ENCODE assay signal across 9 cellular contexts in the genomic region with DNA sequence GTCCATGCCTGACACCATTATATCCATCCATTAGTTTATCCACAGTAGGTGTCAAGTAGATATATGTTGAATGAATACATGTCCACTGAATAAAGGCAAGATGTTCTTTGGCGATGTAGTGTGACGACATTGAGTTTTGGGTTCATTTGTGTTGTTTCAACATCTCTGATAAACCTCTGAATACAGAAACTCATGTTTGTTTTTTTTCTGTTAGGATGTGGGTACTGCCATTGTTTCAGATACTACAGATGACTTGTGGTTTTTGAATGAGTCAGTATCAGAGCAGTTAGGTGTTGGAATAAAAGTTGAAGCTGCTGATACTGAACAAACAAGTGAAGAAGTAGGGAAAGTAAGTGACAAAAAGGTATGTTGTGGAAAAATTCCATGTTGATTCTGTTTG. TPM values are rescaled to one million over a fixed set of nuclear protein-coding genes. Genes with fewer than 3 reads are reported as not detected.
DNase-seq lines count a peak whose midpoint lies in the region; ATAC-seq and TF ChIP-seq lines count a peak whose summit lies in the region.
"Had no signal": no experiment of that assay in that cellular context is flagged by ENCODE, and none has a peak within 500 bp of the region (broad histone marks: within the 10 kb centered on the region; RNA-seq: fewer than 3 reads in every experiment).

No MANE protein-coding gene starts in this region.

- peaks cover 60% of the 10 kb centered on the region for H3K4me1 Mint-ChIP-seq in CD8-positive, alpha-beta T cell (ENCODE audit: low read depth)
- H3K4me1 Mint-ChIP-seq in GM23338: no peaks in the 10 kb centered on the region; the same call in 2 of the 3 replicates
- peaks cover 48% of the 10 kb centered on the region for H3K4me1 Mint-ChIP-seq in T-helper 1 cell treated with Interleukin-12 subunit alpha and Interleukin-12 subunit beta and Interleukin-4 antibody, amounts not matched to agents 30 μg/mL and 1 μg/mL, for 36 hours (ENCODE audit: low read depth)

- no peaks in the 10 kb centered on the region for H3K9me3 ChIP-seq in CD8-positive, alpha-beta T cell (ENCODE audit: low read length)
- H3K9me3 ChIP-seq in right lobe of liver: no peaks in the 10 kb centered on the region

- H3K4me3 Mint-ChIP-seq in CD8-positive, alpha-beta T cell: peak overlapping the region; percentile 8
- no peak overlapping the region for H3K4me3 Mint-ChIP-seq in GM23338
- H3K4me3 Mint-ChIP-seq in T-helper 1 cell treated with Interleukin-12 subunit alpha and Interleukin-12 subunit beta and Interleukin-4 antibody, amounts not matched to agents 30 μg/mL and 1 μg/mL, for 36 hours: peak overlapping the region; percentile 59

- peaks cover 3% of the 10 kb centered on the region for H3K9me3 Mint-ChIP-seq in CD8-positive, alpha-beta T cell
- no peaks in the 10 kb centered on the region for H3K9me3 Mint-ChIP-seq in GM23338
- no peaks in the 10 kb centered on the region for H3K9me3 Mint-ChIP-seq in T-helper 1 cell treated with Interleukin-12 subunit alpha and Interleukin-12 subunit beta and Interleukin-4 antibody, amounts not matched to agents 30 μg/mL and 1 μg/mL, for 36 hours

- no peaks in the 10 kb centered on the region for H3K27me3 ChIP-seq in CD8-positive, alpha-beta T cell (ENCODE audit: insufficient read depth, low read length)
- no peaks in the 10 kb centered on the region for H3K27me3 ChIP-seq in GM23338 (ENCODE audit: insufficient read depth)
- no peaks in the 10 kb centered on the region for H3K27me3 ChIP-seq in foreskin keratinocyte
- no peaks in the 10 kb centered on the region for H3K27me3 ChIP-seq in right lobe of liver

- TF ChIP-seq CTCF in CD8-positive, alpha-beta T cell (IDR thresholded peaks at IDR 0.05): no peak
- no peak for TF ChIP-seq CTCF in GM23338 (conservative IDR thresholded peaks at IDR 0.05; ENCODE audit: low read depth in 2 of 2)
- TF ChIP-seq CTCF in foreskin keratinocyte (conservative IDR thresholded peaks at IDR 0.05): no peak
- TF ChIP-seq CTCF in right lobe of liver (IDR thresholded peaks at IDR 0.05): no peak

- peaks cover 51% of the 10 kb centered on the region for H3K4me1 ChIP-seq in CD8-positive, alpha-beta T cell (ENCODE audit: insufficient read depth, low read length)
- H3K4me1 ChIP-seq in GM23338 (ENCODE audit: insufficient read depth) (no peaks in the 10 kb centered on the region), foreskin keratinocyte (peaks cover 20% of the 10 kb centered on the region), right lobe of liver (peaks cover 0 to 4% (median 0%) of the 10 kb centered on the region in 4 donors)

- POLR2A ChIA-PET in CD8-positive, alpha-beta T cell (lab: Charles Lee): interaction anchor here (0.7 to 4.0 kb wide), 9 partner anchors 12 to 471 kb away, joined by 3 to 23 read pairs (median 5); a partner anchor contains a TSS

- H3K4me3 ChIP-seq in CD8-positive, alpha-beta T cell (ENCODE audit: low read depth, low read length): no peak overlapping the region
- no peak overlapping the region for H3K4me3 ChIP-seq in GM23338
- H3K4me3 ChIP-seq in right lobe of liver: no peak overlapping the region

- H3K79me2 ChIP-seq in GM23338 (replicated peaks; ENCODE audit: insufficient read depth): no peaks in the 10 kb centered on the region

- no peak for DNase-seq in CD8-positive, alpha-beta T cell
- DNase-seq in GM23338 (ENCODE audit: low spot score) (no peak), foreskin keratinocyte (peak; percentile 45 to 66), right lobe of liver (no peak), GM03348 (ENCODE audit: low spot score) (no peak), DMS 273 treated with DMSO at 0.1 percent for 48 hours (lab: John Stamatoyannopoulos, UW) (no peak)
- DNase-seq: NCI-H2081 had no signal

- H3K27me3 Mint-ChIP-seq in CD8-positive, alpha-beta T cell (ENCODE audit: low read depth): no peaks in the 10 kb centered on the region
- no peaks in the 10 kb centered on the region for H3K27me3 Mint-ChIP-seq in GM23338 (ENCODE audit: insufficient read depth, low read depth, poor library complexity)
- no peaks in the 10 kb centered on the region for H3K27me3 Mint-ChIP-seq in T-helper 1 cell treated with Interleukin-12 subunit alpha and Interleukin-12 subunit beta and Interleukin-4 antibody, amounts not matched to agents 30 μg/mL and 1 μg/mL, for 36 hours (ENCODE audit: low read depth)

- H4K20me1 ChIP-seq in GM23338 (replicated peaks; ENCODE audit: insufficient read depth): peaks cover 5% of the 10 kb centered on the region

- WGBS in right lobe of liver (ENCODE audit: insufficient coverage, low coverage, low lambda C conversion rate, missing lambda C conversion rate): 55% methylated on average over 2 of the region's 2 CpGs

- H3K36me3 ChIP-seq in CD8-positive, alpha-beta T cell (ENCODE audit: insufficient read depth, low read length): peaks cover 70% of the 10 kb centered on the region
- peaks cover 62% of the 10 kb centered on the region for H3K36me3 ChIP-seq in GM23338 (ENCODE audit: insufficient read depth)
- peaks cover 7 to 95% (median 39%) of the 10 kb centered on the region in 4 donors for H3K36me3 ChIP-seq in right lobe of liver

- H2AFZ ChIP-seq in GM23338: no peak overlapping the region

- no peak for TF ChIP-seq POLR2A in right lobe of liver (IDR thresholded peaks at IDR 0.05)

- no peak overlapping the region for H3K4me2 ChIP-seq in GM23338

- no peaks in the 10 kb centered on the region for H3K9me2 ChIP-seq in GM23338 (ENCODE audit: insufficient read depth)

- H3K27ac Mint-ChIP-seq in CD8-positive, alpha-beta T cell: peak overlapping the region; percentile 88
- no peak overlapping the region for H3K27ac Mint-ChIP-seq in GM23338
- peak overlapping the region; percentile 80 for H3K27ac Mint-ChIP-seq in T-helper 1 cell treated with Interleukin-12 subunit alpha and Interleukin-12 subunit beta and Interleukin-4 antibody, amounts not matched to agents 30 μg/mL and 1 μg/mL, for 36 hours

- H3K36me3 Mint-ChIP-seq in CD8-positive, alpha-beta T cell: peaks cover 91% of the 10 kb centered on the region
- H3K36me3 Mint-ChIP-seq in GM23338 (ENCODE audit: low read depth): peaks cover 86% of the 10 kb centered on the region
- peaks cover 75% of the 10 kb centered on the region for H3K36me3 Mint-ChIP-seq in T-helper 1 cell treated with Interleukin-12 subunit alpha and Interleukin-12 subunit beta and Interleukin-4 antibody, amounts not matched to agents 30 μg/mL and 1 μg/mL, for 36 hours (ENCODE audit: low read depth)

- H3F3A ChIP-seq in GM23338 (replicated peaks; ENCODE audit: low read depth): no peaks in the 10 kb centered on the region; the same call in 1 of the 2 replicates

- CTCF ChIA-PET in CD8-positive, alpha-beta T cell (lab: Charles Lee): interaction anchor here (0.8 to 3.0 kb wide), 7 partner anchors 12 to 113 kb away, joined by 3 to 13 read pairs (median 4); no protein-coding TSS in a partner anchor

- peak; percentile 91 for ATAC-seq in CD8-positive, alpha-beta T cell
- ATAC-seq in GM23338 (no peak), foreskin keratinocyte (peak; percentile 61), right lobe of liver (no peak), HG03442 (IDR thresholded peaks at IDR 0.05; ENCODE audit: unreplicated experiment) (no peak)

- intact Hi-C loops in CD8-positive, alpha-beta T cell (cut with DNase I, micrococcal nuclease): loop anchor here (1.0 to 5.0 kb wide), 6 partner anchors 14 to 37 kb away; a partner anchor contains a TSS
- intact Hi-C loops in right lobe of liver (cut with DNase I): no loop called here

- H3K27ac ChIP-seq in CD8-positive, alpha-beta T cell (ENCODE audit: low read depth, low read length): peak overlapping the region; percentile 24
- H3K27ac ChIP-seq in GM23338 (ENCODE audit: low read depth) (no peak overlapping the region), foreskin keratinocyte (peak overlapping the region; percentile 24), right lobe of liver (no peak overlapping the region)

TF ChIP-seq in GM23338, 12 proteins besides CTCF, POLR2A, EP300 and RAD21:
- peak; percentile 40 for TF ChIP-seq EZH2phosphoT487 (IDR thresholded peaks at IDR 0.05; ENCODE audit: unreplicated experiment)
- TF ChIP-seq ZNF331 (CRISPR knock-in tag; IDR thresholded peaks at IDR 0.05; ENCODE audit: low read depth): no peak
- no peak for TF ChIP-seq ZNF114 (CRISPR knock-in tag; IDR thresholded peaks at IDR 0.05)

RNA-seq across cellular contexts. Expression of a gene that starts 28.1 kb away (rescaled TPM):
- total RNA-seq in CD8-positive, alpha-beta T cell: 100 to 1,000 TPM; 209 to 218 TPM
- total RNA-seq in GM23338 (2014; rRNA removed; shearing (Covaris generic)): 56.1 and 63.9 TPM in 2 replicates
- polyA plus RNA-seq in GM23338 (2016; fragmentation: Nextera tagmentation; extraction: Ambion mirVana) (22.7 and 24.8 TPM in 2 replicates), foreskin keratinocyte (3.1 and 3.6 TPM in 2 replicates)
- total RNA-seq in foreskin keratinocyte (14.7 and 15.2 TPM in 2 replicates), right lobe of liver (10 to 100 TPM; 21.0 to 37.6 (median 25.3) TPM)

RNA-seq across cellular contexts. Expression of a gene that starts 49.7 kb away (rescaled TPM):
- 10 to 100 TPM; 32.2 to 32.6 TPM for total RNA-seq in CD8-positive, alpha-beta T cell
- total RNA-seq in GM23338 (2014; rRNA removed; shearing (Covaris generic)): 17.4 and 19.0 TPM in 2 replicates
- polyA plus RNA-seq in GM23338 (2016; fragmentation: Nextera tagmentation; extraction: Ambion mirVana) (4.8 TPM in 2 replicates), foreskin keratinocyte (0.58 and 0.69 TPM in 2 replicates)
- total RNA-seq in foreskin keratinocyte (3.0 and 3.6 TPM in 2 replicates), right lobe of liver (10 to 100 TPM in 3 of 6 experiments, 1 to 10 TPM in 3; 7.6 to 18.5 (median 10.1) TPM)

Comparison
In these comparisons a context has a peak if more than half of its experiments do, and no peak if none do; other contexts are left out.
1. ATAC-seq: peak in CD8-positive, alpha-beta T cell (single experiment) and foreskin keratinocyte (single experiment); none in GM23338 (single experiment), right lobe of liver (0 of 4) and HG03442 (single experiment).
2. DNase-seq: peak in foreskin keratinocyte (2 of 2); none in CD8-positive, alpha-beta T cell (0 of 7), GM23338 (single experiment), right lobe of liver (0 of 3), GM03348 (single experiment) and DMS 273 treated with DMSO at 0.1 percent for 48 hours (single experiment).
3. H3K27ac ChIP-seq: peak in CD8-positive, alpha-beta T cell (single experiment) and foreskin keratinocyte (single experiment); none in GM23338 (single experiment) and right lobe of liver (0 of 3).
4. intact Hi-C loops: an anchor here in CD8-positive, alpha-beta T cell (1.0 to 5.0 kb wide); none called in right lobe of liver.